ENCODE assay signal across 24 cellular contexts in the genomic region with DNA sequence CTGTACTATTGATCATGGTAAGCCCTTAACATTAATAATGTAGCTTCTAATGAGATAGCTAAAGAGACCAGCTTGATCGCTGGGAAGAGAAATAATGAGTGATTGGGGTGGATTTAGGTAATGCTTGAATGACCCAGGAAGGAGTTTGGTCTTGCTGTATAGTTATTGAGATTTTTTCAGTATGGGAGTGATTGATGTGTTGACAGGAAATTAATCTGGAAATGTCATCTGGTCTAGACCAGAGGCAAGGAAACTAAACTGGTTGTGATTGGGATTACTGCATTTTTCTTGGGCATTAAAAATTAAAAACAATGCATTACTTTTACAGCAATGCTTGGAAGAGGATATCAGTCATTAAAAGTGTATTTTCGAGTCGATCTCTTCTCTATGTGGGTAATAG.
"Had no signal": no experiment of that assay in that cellular context is flagged by ENCODE, and none has a peak within 500 bp of the region (broad histone marks: within the 10 kb centered on the region; RNA-seq: fewer than 3 reads in every experiment).

No MANE protein-coding gene starts in this region.

- H3K27me3 ChIP-seq: brain microvascular endothelial cell, SJSA1 had no signal

- H3K4me1 ChIP-seq: SJSA1 had no signal

- H3K27me3 Mint-ChIP-seq: activated naive CD4-positive, alpha-beta T cell treated with anti-CD3 and anti-CD28 coated beads, Interleukin-2, amount 50 U/mL, for 24 hours had no signal

- H3K27ac Mint-ChIP-seq: activated naive CD4-positive, alpha-beta T cell treated with anti-CD3 and anti-CD28 coated beads, Interleukin-2, amount 50 U/mL, for 24 hours; activated T-helper 2 cell treated with anti-CD3 and anti-CD28 coated beads, Interferon-gamma antibody, Interleukin-2, Interleukin-4, amounts not matched to agents 10 μg/mL and 5 μg/mL and 100 μg/mL, durations not matched to agents 14 hours and 24 hours and 36 hours had no signal

- DNase-seq: activated CD4-positive, alpha-beta T cell treated with anti-CD3 and anti-CD28 coated beads for 48 hours; activated CD4-positive, alpha-beta T cell treated with anti-CD3 and anti-CD28 coated beads, Interleukin-2, amount 50 U/mL, for 4 hours; activated CD4-positive, CD25-positive, alpha-beta regulatory T cell treated with anti-CD3 and anti-CD28 coated beads, Interleukin-2, amount 50 U/mL, for 72 hours; activated CD8-positive, alpha-beta memory T cell treated with anti-CD3 and anti-CD28 coated beads for 24 hours; activated gamma-delta T cell treated with Interleukin-2 at 50 U/mL for 16 hours; activated T-cell treated with anti-CD3 and anti-CD28 coated beads, Interleukin-2, amount 50 U/mL, for 48 hours; amygdala; brain microvascular endothelial cell; cerebellar nuclear complex; Kasumi-1; NCI-H1105 treated with DMSO at 0.1 percent for 48 hours; NCI-H1436 treated with DMSO at 0.1 percent for 48 hours; NCI-H187; NCI-H2081 treated with DMSO at 0.1 percent for 48 hours; NCI-H446; NCI-H524; SHP77; SW 1271 had no signal

- H3K4me3 ChIP-seq: SJSA1 had no signal

- FAIRE-seq: colon, RCC 7860 had no signal

- H3K4me1 Mint-ChIP-seq: activated naive CD4-positive, alpha-beta T cell treated with anti-CD3 and anti-CD28 coated beads, Interleukin-2, amount 50 U/mL, for 24 hours had no signal

- ATAC-seq: SK-N-SH treated with all-trans-retinoic acid at 6 μM for 48 hours had no signal

- H3K27ac ChIP-seq: brain microvascular endothelial cell, SJSA1 had no signal

- H3K9me3 Mint-ChIP-seq: activated naive CD4-positive, alpha-beta T cell treated with anti-CD3 and anti-CD28 coated beads, Interleukin-2, amount 50 U/mL, for 24 hours; activated T-helper 2 cell treated with anti-CD3 and anti-CD28 coated beads, Interferon-gamma antibody, Interleukin-2, Interleukin-4, amounts not matched to agents 10 μg/mL and 5 μg/mL and 100 μg/mL, durations not matched to agents 14 hours and 24 hours and 36 hours had no signal

- H3K4me3 Mint-ChIP-seq: activated naive CD4-positive, alpha-beta T cell treated with anti-CD3 and anti-CD28 coated beads, Interleukin-2, amount 50 U/mL, for 24 hours had no signal

- H3K9me3 ChIP-seq: SJSA1 had no signal
